17 cellular contexts compared by ENCODE assay signal in the genomic region with DNA sequence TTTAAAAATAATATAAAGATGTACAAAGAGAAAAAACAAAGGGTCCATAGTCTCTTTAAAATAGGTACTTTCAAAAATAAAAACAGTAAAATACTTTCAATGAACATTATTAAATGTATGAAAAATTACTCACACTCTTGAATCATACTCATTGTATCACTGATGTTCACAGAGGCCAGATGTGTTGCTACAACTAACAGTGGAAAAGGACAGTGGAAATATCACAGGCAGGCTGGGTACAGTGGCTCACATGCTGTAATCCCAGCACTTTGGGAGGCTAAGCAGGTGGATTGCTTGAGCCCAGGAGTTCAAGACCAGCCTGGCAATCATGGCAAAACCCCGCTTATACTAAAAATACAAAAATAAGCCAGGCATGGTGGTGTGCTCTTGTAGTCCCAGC.
"Had no signal": no experiment of that assay in that cellular context is flagged by ENCODE, and none has a peak within 500 bp of the region (broad histone marks: within the 10 kb centered on the region; RNA-seq: fewer than 3 reads in every experiment).

No MANE protein-coding gene starts in this region.

- H3K27ac ChIP-seq: colonic mucosa, esophagus muscularis mucosa, lower lobe of right lung, neural progenitor cell, ovary had no signal

- H3K4me1 Mint-ChIP-seq: activated CD8-positive, alpha-beta memory T cell treated with anti-CD3 and anti-CD28 coated beads, Interleukin-2, amount 10 ng/mL, durations not matched to agents 7 days and 5 days; immature natural killer cell; neural progenitor cell had no signal

- H3K27ac Mint-ChIP-seq: activated CD8-positive, alpha-beta memory T cell treated with anti-CD3 and anti-CD28 coated beads, Interleukin-2, amount 10 ng/mL, durations not matched to agents 7 days and 5 days; neural progenitor cell; type B pancreatic cell had no signal

- H3K4me3 Mint-ChIP-seq: activated CD8-positive, alpha-beta memory T cell treated with anti-CD3 and anti-CD28 coated beads, Interleukin-2, amount 10 ng/mL, durations not matched to agents 7 days and 5 days; immature natural killer cell; neural progenitor cell; type B pancreatic cell had no signal

- H3K4me1 ChIP-seq: colonic mucosa, esophagus muscularis mucosa, lower lobe of right lung, neural progenitor cell had no signal

- H3K27me3 ChIP-seq: colonic mucosa, esophagus muscularis mucosa, neural progenitor cell, ovary had no signal

- H3K9ac ChIP-seq: neural progenitor cell had no signal

- H3K27me3 Mint-ChIP-seq: activated CD8-positive, alpha-beta memory T cell treated with anti-CD3 and anti-CD28 coated beads, Interleukin-2, amount 10 ng/mL, durations not matched to agents 7 days and 5 days; type B pancreatic cell had no signal

- H3K36me3 ChIP-seq: colonic mucosa, ovary had no signal

- H3K9me3 ChIP-seq: colonic mucosa, esophagus muscularis mucosa, lower lobe of right lung, ovary had no signal

- H3K9me3 Mint-ChIP-seq: immature natural killer cell, neural progenitor cell, type B pancreatic cell had no signal

- H3K4me3 ChIP-seq: colonic mucosa, esophagus muscularis mucosa, lower lobe of right lung, neural progenitor cell, ovary had no signal

- H2AFZ ChIP-seq: neural progenitor cell had no signal

- H3K4me2 ChIP-seq: neural progenitor cell had no signal

- ATAC-seq: activated CD4-positive, CD25-positive, alpha-beta regulatory T cell treated with anti-CD3 and anti-CD28 coated beads, Interleukin-2, amount 50 U/mL, for 24 hours; activated CD8-positive, alpha-beta memory T cell treated with anti-CD3 and anti-CD28 coated beads, Interleukin-2, amount 10 ng/mL, durations not matched to agents 7 days and 5 days; lower lobe of right lung; sciatic nerve; stimulated activated naive CD8-positive, alpha-beta T cell treated with anti-CD3 and anti-CD28 coated beads, Interleukin-15, Interleukin-2, amounts not matched to agents 100 U/mL and 50 U/mL, for 24 hours had no signal

- DNase-seq: activated CD4-positive, alpha-beta T cell treated with anti-CD3 and anti-CD28 coated beads, Interleukin-2, amount 50 U/mL, for 4 hours; activated CD8-positive, alpha-beta memory T cell treated with anti-CD3 and anti-CD28 coated beads, Interleukin-2, amount 10 ng/mL, durations not matched to agents 7 days and 5 days; activated naive CD4-positive, alpha-beta T cell treated with Interleukin-2 at 50 U/mL for 16 hours; amniotic stem cell; caudate nucleus; colonic mucosa; head of caudate nucleus; immature natural killer cell; lower lobe of right lung; ovary; stimulated activated naive CD8-positive, alpha-beta T cell treated with anti-CD3 and anti-CD28 coated beads, Interleukin-15, Interleukin-2, amounts not matched to agents 100 U/mL and 50 U/mL, for 24 hours; T-helper 9 cell had no signal
